Comparison of ENCODE assay signal across 8 cellular contexts in the genomic region with DNA sequence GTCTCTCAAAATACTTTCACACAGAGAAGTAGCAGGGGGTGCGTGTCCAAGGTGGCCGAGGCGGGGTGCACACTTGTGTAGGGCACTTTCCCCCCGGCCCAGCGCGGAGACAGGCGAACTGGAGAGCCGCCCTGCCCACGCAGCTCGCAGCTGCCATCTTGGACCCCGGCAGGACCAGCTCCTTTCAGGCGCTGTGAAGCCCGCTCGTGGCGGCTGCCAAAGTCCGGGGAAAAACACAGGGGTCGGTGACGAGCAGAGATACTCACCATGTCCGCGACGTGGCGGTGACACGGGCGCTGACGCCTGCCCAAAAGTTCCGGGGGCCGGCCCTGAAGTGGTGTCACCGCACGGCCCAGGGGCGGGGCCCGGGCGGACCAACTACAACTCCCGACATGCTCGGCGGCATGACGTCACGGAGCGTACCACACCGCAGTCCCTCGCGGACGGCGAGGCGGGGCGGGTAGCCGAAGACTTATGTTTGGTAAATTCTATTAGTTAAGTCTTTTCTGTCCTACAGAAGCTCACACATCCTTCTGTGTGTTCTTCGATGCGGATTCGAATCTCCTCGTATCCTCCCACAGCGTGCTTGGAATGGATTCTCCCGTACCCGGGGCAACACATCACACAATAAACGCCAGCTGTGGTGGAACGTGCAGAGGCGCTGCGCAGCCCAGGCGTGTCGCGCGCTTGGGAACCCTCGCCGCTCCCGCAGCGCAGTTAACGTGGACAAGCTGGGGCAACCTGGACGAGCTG. TPM values are rescaled to one million over a fixed set of nuclear protein-coding genes. Genes with fewer than 3 reads are reported as not detected.
DNase-seq lines count a peak whose midpoint lies in the region; ATAC-seq and TF ChIP-seq lines count a peak whose summit lies in the region.

A gene with protein sequence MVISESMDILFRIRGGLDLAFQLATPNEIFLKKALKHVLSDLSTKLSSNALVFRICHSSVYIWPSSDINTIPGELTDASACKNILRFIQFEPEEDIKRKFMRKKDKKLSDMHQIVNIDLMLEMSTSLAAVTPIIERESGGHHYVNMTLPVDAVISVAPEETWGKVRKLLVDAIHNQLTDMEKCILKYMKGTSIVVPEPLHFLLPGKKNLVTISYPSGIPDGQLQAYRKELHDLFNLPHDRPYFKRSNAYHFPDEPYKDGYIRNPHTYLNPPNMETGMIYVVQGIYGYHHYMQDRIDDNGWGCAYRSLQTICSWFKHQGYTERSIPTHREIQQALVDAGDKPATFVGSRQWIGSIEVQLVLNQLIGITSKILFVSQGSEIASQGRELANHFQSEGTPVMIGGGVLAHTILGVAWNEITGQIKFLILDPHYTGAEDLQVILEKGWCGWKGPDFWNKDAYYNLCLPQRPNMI (minus strand): TSS at position 365 of the 753 bp plus-strand sequence. CDS start 96 bp downstream, at position 269.

- under 1% methylated on average over 66 of the region's 67 CpGs for WGBS in smooth muscle cell (ENCODE audit: low lambda C conversion rate)

- no peak for TF ChIP-seq CTCF in activated B cell treated with CpG ODN at 0.5 μM for 24 hours (IDR thresholded peaks at IDR 0.05)
- no peak for TF ChIP-seq CTCF in cardiac fibroblast (IDR thresholded peaks at IDR 0.05; ENCODE audit: low read depth, low read length)
- TF ChIP-seq CTCF in smooth muscle cell (IDR thresholded peaks at IDR 0.05; ENCODE audit: borderline replicate concordance, insufficient read depth, poor library complexity, severe bottlenecking): no peak

- H3K4me3 ChIP-seq in cardiac fibroblast (replicated peaks in 1 of 2; ENCODE audit: low read depth in 2 of 2, low read length in 2 of 2) (peak within 1 kb of the TSS; percentile 80 to 92), smooth muscle cell (peak within 1 kb of the TSS; percentile 72)

- H3K79me2 ChIP-seq in smooth muscle cell (ENCODE audit: low read depth): peaks cover 31% of the 10 kb centered on the region

- peaks cover 18% of the 10 kb centered on the region for H3K36me3 Mint-ChIP-seq in activated B cell treated with CpG ODN at 0.5 μM for 24 hours (ENCODE audit: low read depth)
- H3K36me3 Mint-ChIP-seq in immature natural killer cell: peaks cover 6 to 12% (median 10%) of the 10 kb centered on the region in 3 donors

- peak within 1 kb of the TSS; percentile 99 for H3K27ac Mint-ChIP-seq in activated B cell treated with CpG ODN at 0.5 μM for 24 hours
- peak within 1 kb of the TSS; percentile 93 to 100 (median 98) for H3K27ac Mint-ChIP-seq in immature natural killer cell

- CTCF ChIA-PET in activated B cell treated with CpG ODN at 0.5 μM for 24 hours (lab: Charles Lee): interaction anchor here (1.6 to 2.6 kb wide), 2 partner anchors 9 to 172 kb away, joined by 3 to 16 read pairs; no protein-coding TSS in a partner anchor

- H3K4me1 ChIP-seq in smooth muscle cell (ENCODE audit: low read depth): peaks cover 20% of the 10 kb centered on the region

- H4K20me1 ChIP-seq in smooth muscle cell (ENCODE audit: low read depth): peaks cover 14% of the 10 kb centered on the region

- peak within 1 kb of the TSS; percentile 60 for H2AFZ ChIP-seq in smooth muscle cell (ENCODE audit: low read depth)

- H3K27ac ChIP-seq in smooth muscle cell (ENCODE audit: low read depth): peak within 1 kb of the TSS; percentile 91

- no peaks in the 10 kb centered on the region for H3K9me3 ChIP-seq in smooth muscle cell (replicated peaks; ENCODE audit: low read depth)

- H3K4me3 Mint-ChIP-seq in activated B cell treated with CpG ODN at 0.5 μM for 24 hours (peak within 1 kb of the TSS; percentile 89), immature natural killer cell (peak within 1 kb of the TSS; percentile 86 to 92 (median 86))

- intact Hi-C loops in activated B cell treated with CpG ODN at 0.5 μM for 24 hours (cut with micrococcal nuclease): loop anchor here (1.0 to 5.0 kb wide), 9 partner anchors 21 to 767 kb away; partner anchors contain the start of genes ANKRD37, CCDC110, CFAP97 and CYP4V2

- peak within 1 kb of the TSS; percentile 91 for H3K4me2 ChIP-seq in smooth muscle cell

- POLR2A ChIA-PET in activated B cell treated with CpG ODN at 0.5 μM for 24 hours (lab: Charles Lee): interaction anchor here (0.8 to 2.6 kb wide), 13 partner anchors 11 to 691 kb away, joined by 3 to 46 read pairs (median 4); partner anchors contain the start of genes ANKRD37, LRP2BP and SLC25A4

- H3K9ac ChIP-seq in smooth muscle cell (ENCODE audit: low read depth): peak within 1 kb of the TSS; percentile 96

- DNase-seq in AG08395 (ENCODE audit: low spot score) (peak; percentile 93), NCI-H2227 treated with DMSO at 0.1 percent for 48 hours (lab: John Stamatoyannopoulos, UW) (peak; percentile 78), activated B cell treated with CpG ODN at 0.5 μM for 24 hours (peak; percentile 92), cardiac fibroblast (ENCODE audit: low read depth in 2 of 2) (peak; percentile 93 to 94), immature natural killer cell (peak; percentile 93), smooth muscle cell (lab: John Stamatoyannopoulos, UW; ENCODE audit: unreplicated experiment) (peak; percentile 89)

- ATAC-seq in GM18907 (IDR thresholded peaks at IDR 0.05; ENCODE audit: unreplicated experiment): peak; percentile 96
- peak; percentile 94 for ATAC-seq in HG03139 (IDR thresholded peaks at IDR 0.05; ENCODE audit: unreplicated experiment)
- ATAC-seq in activated B cell treated with CpG ODN at 0.5 μM for 24 hours (ENCODE audit: low read depth): peak; percentile 86

- peaks cover 17% of the 10 kb centered on the region for H3K4me1 Mint-ChIP-seq in activated B cell treated with CpG ODN at 0.5 μM for 24 hours
- H3K4me1 Mint-ChIP-seq in immature natural killer cell: peaks cover 15 to 29% of the 10 kb centered on the region in 2 donors

- no peaks in the 10 kb centered on the region for H3F3A ChIP-seq in smooth muscle cell (ENCODE audit: low read depth)

- H3K9me3 Mint-ChIP-seq in activated B cell treated with CpG ODN at 0.5 μM for 24 hours: no peaks in the 10 kb centered on the region
- H3K9me3 Mint-ChIP-seq in immature natural killer cell: no peaks in the 10 kb centered on the region

- H3K27me3 ChIP-seq in smooth muscle cell (ENCODE audit: low read depth): no peaks in the 10 kb centered on the region

- H3K36me3 ChIP-seq in smooth muscle cell (ENCODE audit: low read depth): no peaks in the 10 kb centered on the region

- H3K27me3 Mint-ChIP-seq in activated B cell treated with CpG ODN at 0.5 μM for 24 hours (no peaks in the 10 kb centered on the region), immature natural killer cell (ENCODE audit: low read depth in 3 of 3) (peaks cover 5 to 27% (median 15%) of the 10 kb centered on the region in 3 donors)

RNA-seq across cellular contexts. Expression of the gene that starts here (rescaled TPM):
- 20.1 and 21.6 TPM in 2 replicates for total RNA-seq in activated B cell treated with CpG ODN at 0.5 μM for 24 hours
- 10 to 100 TPM; 24.9 to 54.2 (median 31.9) TPM for polyA plus RNA-seq in immature natural killer cell
- total RNA-seq in smooth muscle cell: 36.6 and 45.8 TPM in 2 replicates
- polyA plus RNA-seq in smooth muscle cell: 49.7 and 65.0 TPM in 2 replicates

Comparison
In these comparisons a context has a peak if more than half of its experiments do, and no peak if none do; other contexts are left out.
1. Peak in every context shown above with its lines: DNase-seq, ATAC-seq, H3K4me3 ChIP-seq and H3K27ac ChIP-seq.